8 cellular contexts compared by ENCODE assay signal in genomic region chr5:59562756-59563389, GRCh38.
DNase-seq lines count a peak whose midpoint lies in the region; ATAC-seq and TF ChIP-seq lines count a peak whose summit lies in the region.

No MANE protein-coding gene starts in this region.

- DNase-seq in ELF-1 (ENCODE audit: low read depth, low spot score) (peak; percentile 83), T-helper 17 cell (no peak), kidney epithelial cell (ENCODE audit: low read depth) (peak; percentile 94), NCI-H2081 treated with DMSO at 0.1 percent for 48 hours (lab: John Stamatoyannopoulos, UW) (no peak), NCI-H2227 treated with DMSO at 0.1 percent for 48 hours (lab: John Stamatoyannopoulos, UW) (no peak)
- no peak for DNase-seq in stimulated activated CD4-positive, alpha-beta T cell treated with anti-CD3 and anti-CD28 coated beads, Interleukin-2, amount 100 ng/mL, for 24 hours

- no peak for TF ChIP-seq CTCF in kidney epithelial cell (IDR thresholded peaks at IDR 0.05; ENCODE audit: insufficient read depth, low read length, poor library complexity, severe bottlenecking)

- no peaks in the 10 kb centered on the region for H3K36me3 ChIP-seq in kidney epithelial cell (ENCODE audit: control insufficient read depth, insufficient read depth, low read length)

- ATAC-seq in GM19397 (IDR thresholded peaks at IDR 0.05; ENCODE audit: unreplicated experiment) (peak; percentile 89), HG03280 (IDR thresholded peaks at IDR 0.05; ENCODE audit: unreplicated experiment) (peak; percentile 95), T-helper 17 cell (peak; percentile 87)

- no peak overlapping the region for H3K4me3 ChIP-seq in kidney epithelial cell (ENCODE audit: low read depth, low read length)

- no peaks in the 10 kb centered on the region for H3K9me3 ChIP-seq in T-helper 17 cell (ENCODE audit: control insufficient read depth, low read length, poor library complexity, severe bottlenecking)

- peaks cover 13% of the 10 kb centered on the region for H3K27me3 Mint-ChIP-seq in T-helper 17 cell

- H3K27me3 ChIP-seq in kidney epithelial cell (ENCODE audit: control insufficient read depth, insufficient read depth, low read length) = no peaks in the 10 kb centered on the region

- peaks cover 9% of the 10 kb centered on the region for H3K4me1 Mint-ChIP-seq in T-helper 17 cell

- H3K4me3 Mint-ChIP-seq in T-helper 17 cell = peak overlapping the region; percentile 52

- H3K27ac Mint-ChIP-seq in T-helper 17 cell = no peak overlapping the region

- H3K36me3 Mint-ChIP-seq in T-helper 17 cell (ENCODE audit: low read depth) = peaks cover 2% of the 10 kb centered on the region

Comparison
In these comparisons a context has a peak if more than half of its experiments do, and no peak if none do; other contexts are left out.
1. DNase-seq: peak in ELF-1 (single experiment) and kidney epithelial cell (single experiment); none in T-helper 17 cell (0 of 3), NCI-H2081 treated with DMSO at 0.1 percent for 48 hours (single experiment), stimulated activated CD4-positive, alpha-beta T cell treated with anti-CD3 and anti-CD28 coated beads, Interleukin-2, amount 100 ng/mL, for 24 hours (0 of 2) and NCI-H2227 treated with DMSO at 0.1 percent for 48 hours (single experiment).
2. Peak in every context shown above with its lines, with median percentiles within 50 percentile points of each other: ATAC-seq.